ENCODE assay signal across 1 cellular context in the genomic region with DNA sequence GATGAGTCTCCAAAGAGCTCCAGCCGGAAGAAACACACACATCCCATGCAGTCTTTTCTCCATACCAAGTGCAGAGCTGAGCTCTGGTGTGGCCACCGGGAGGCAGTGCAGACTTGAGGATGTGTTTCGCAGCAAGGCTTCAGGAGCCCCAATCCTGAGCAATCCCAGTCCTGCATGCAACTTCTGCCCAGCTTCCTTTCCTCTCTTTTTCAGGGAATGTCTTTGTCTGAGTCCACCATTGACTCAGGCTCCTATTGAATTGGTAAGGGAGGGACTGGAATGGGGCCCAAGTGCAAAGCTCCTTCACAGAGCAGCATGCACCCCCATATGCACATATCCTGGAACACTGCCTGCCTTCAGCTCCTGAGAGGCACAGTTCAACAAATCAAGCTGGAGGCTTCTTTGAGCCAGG.
TF ChIP-seq lines count a peak whose summit lies in the region.

No MANE protein-coding gene starts in this region.

TF ChIP-seq in HepG2, 621 proteins besides CTCF, POLR2A, EP300 and RAD21 (continued from another document and continues in another):
- TF ChIP-seq, protein P1, sequence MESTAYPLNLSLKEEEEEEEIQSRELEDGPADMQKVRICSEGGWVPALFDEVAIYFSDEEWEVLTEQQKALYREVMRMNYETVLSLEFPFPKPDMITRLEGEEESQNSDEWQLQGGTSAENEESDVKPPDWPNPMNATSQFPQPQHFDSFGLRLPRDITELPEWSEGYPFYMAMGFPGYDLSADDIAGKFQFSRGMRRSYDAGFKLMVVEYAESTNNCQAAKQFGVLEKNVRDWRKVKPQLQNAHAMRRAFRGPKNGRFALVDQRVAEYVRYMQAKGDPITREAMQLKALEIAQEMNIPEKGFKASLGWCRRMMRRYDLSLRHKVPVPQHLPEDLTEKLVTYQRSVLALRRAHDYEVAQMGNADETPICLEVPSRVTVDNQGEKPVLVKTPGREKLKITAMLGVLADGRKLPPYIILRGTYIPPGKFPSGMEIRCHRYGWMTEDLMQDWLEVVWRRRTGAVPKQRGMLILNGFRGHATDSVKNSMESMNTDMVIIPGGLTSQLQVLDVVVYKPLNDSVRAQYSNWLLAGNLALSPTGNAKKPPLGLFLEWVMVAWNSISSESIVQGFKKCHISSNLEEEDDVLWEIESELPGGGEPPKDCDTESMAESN (CRISPR knock-in tag; conservative IDR thresholded peaks at IDR 0.05): no peak
- TF ChIP-seq, protein P2, sequence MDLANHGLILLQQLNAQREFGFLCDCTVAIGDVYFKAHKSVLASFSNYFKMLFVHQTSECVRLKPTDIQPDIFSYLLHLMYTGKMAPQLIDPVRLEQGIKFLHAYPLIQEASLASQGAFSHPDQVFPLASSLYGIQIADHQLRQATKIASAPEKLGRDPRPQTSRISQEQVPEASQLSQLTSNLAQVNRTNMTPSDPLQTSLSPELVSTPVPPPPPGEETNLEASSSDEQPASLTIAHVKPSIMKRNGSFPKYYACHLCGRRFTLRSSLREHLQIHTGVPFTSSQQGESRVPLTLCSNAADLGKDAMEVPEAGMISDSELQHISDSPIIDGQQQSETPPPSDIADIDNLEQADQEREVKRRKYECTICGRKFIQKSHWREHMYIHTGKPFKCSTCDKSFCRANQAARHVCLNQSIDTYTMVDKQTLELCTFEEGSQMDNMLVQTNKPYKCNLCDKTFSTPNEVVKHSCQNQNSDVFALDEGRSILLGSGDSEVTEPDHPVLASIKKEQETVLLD (CRISPR knock-in tag; IDR thresholded peaks at IDR 0.05; ENCODE audit: low read depth): no peak
- no peak for TF ChIP-seq KMT2B (CRISPR knock-in tag; IDR thresholded peaks at IDR 0.05)
- no peak for TF ChIP-seq SYNCRIP (IDR thresholded peaks at IDR 0.05; ENCODE audit: insufficient read depth, low read depth, low read length)
- TF ChIP-seq ZNF101 (CRISPR knock-in tag; IDR thresholded peaks at IDR 0.05; ENCODE audit: borderline replicate concordance, low read depth): no peak
- TF ChIP-seq TBX2 (CRISPR knock-in tag; IDR thresholded peaks at IDR 0.05; ENCODE audit: borderline replicate concordance): no peak
- TF ChIP-seq XBP1 (CRISPR knock-in tag; IDR thresholded peaks at IDR 0.05): no peak
- TF ChIP-seq HNF4A (CRISPR knock-in tag; IDR thresholded peaks at IDR 0.05): no peak
- no peak for TF ChIP-seq ZFP90 (CRISPR knock-in tag; IDR thresholded peaks at IDR 0.05; ENCODE audit: borderline replicate concordance)
- TF ChIP-seq ZNF138 (CRISPR knock-in tag; IDR thresholded peaks at IDR 0.05; ENCODE audit: low read depth): no peak
- TF ChIP-seq HMG20B (CRISPR knock-in tag; conservative IDR thresholded peaks at IDR 0.05): no peak
- TF ChIP-seq FOXA1 (IDR thresholded peaks at IDR 0.05): no peak
- peak; percentile 14; the same call in 1 of the 2 replicates for TF ChIP-seq FOXA1 (CRISPR knock-in tag; IDR thresholded peaks at IDR 0.05)
- 0 out of 2 replicates have a peak, but pooled peaks have one; percentile 13 for TF ChIP-seq GABPB1 (CRISPR knock-in tag; IDR thresholded peaks at IDR 0.05)
- TF ChIP-seq ZNF383 (CRISPR knock-in tag; IDR thresholded peaks at IDR 0.05; ENCODE audit: borderline replicate concordance): no peak
- TF ChIP-seq, protein P3, sequence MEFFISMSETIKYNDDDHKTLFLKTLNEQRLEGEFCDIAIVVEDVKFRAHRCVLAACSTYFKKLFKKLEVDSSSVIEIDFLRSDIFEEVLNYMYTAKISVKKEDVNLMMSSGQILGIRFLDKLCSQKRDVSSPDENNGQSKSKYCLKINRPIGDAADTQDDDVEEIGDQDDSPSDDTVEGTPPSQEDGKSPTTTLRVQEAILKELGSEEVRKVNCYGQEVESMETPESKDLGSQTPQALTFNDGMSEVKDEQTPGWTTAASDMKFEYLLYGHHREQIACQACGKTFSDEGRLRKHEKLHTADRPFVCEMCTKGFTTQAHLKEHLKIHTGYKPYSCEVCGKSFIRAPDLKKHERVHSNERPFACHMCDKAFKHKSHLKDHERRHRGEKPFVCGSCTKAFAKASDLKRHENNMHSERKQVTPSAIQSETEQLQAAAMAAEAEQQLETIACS (CRISPR knock-in tag; IDR thresholded peaks at IDR 0.05): no peak
- no peak for TF ChIP-seq ZNF570 (CRISPR knock-in tag; IDR thresholded peaks at IDR 0.05; ENCODE audit: borderline replicate concordance)
- TF ChIP-seq SOX13 (IDR thresholded peaks at IDR 0.05): no peak
- TF ChIP-seq SOX13 (CRISPR knock-in tag; conservative IDR thresholded peaks at IDR 0.05 in 1 of 2, IDR thresholded peaks at IDR 0.05 in 1 of 2): peak in 1 of 2 experiments; percentile 46; a peak in 1 of 4 replicates
- no peak for TF ChIP-seq HMG20A (CRISPR knock-in tag; IDR thresholded peaks at IDR 0.05; ENCODE audit: borderline replicate concordance)
- TF ChIP-seq, protein P4, sequence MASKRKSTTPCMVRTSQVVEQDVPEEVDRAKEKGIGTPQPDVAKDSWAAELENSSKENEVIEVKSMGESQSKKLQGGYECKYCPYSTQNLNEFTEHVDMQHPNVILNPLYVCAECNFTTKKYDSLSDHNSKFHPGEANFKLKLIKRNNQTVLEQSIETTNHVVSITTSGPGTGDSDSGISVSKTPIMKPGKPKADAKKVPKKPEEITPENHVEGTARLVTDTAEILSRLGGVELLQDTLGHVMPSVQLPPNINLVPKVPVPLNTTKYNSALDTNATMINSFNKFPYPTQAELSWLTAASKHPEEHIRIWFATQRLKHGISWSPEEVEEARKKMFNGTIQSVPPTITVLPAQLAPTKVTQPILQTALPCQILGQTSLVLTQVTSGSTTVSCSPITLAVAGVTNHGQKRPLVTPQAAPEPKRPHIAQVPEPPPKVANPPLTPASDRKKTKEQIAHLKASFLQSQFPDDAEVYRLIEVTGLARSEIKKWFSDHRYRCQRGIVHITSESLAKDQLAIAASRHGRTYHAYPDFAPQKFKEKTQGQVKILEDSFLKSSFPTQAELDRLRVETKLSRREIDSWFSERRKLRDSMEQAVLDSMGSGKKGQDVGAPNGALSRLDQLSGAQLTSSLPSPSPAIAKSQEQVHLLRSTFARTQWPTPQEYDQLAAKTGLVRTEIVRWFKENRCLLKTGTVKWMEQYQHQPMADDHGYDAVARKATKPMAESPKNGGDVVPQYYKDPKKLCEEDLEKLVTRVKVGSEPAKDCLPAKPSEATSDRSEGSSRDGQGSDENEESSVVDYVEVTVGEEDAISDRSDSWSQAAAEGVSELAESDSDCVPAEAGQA (IDR thresholded peaks at IDR 0.05; ENCODE audit: low read depth): no peak
- TF ChIP-seq, protein P4 (CRISPR knock-in tag; IDR thresholded peaks at IDR 0.05; ENCODE audit: borderline replicate concordance): no peak
- no peak for TF ChIP-seq PHB2 (IDR thresholded peaks at IDR 0.05; ENCODE audit: partially characterized antibody)
- no peak for TF ChIP-seq ATF1 (CRISPR knock-in tag; IDR thresholded peaks at IDR 0.05)
- no peak for TF ChIP-seq ZNF282 (IDR thresholded peaks at IDR 0.05; ENCODE audit: partially characterized antibody)
- no peak for TF ChIP-seq ZNF530 (CRISPR knock-in tag; IDR thresholded peaks at IDR 0.05; ENCODE audit: low read depth)
- 0 out of 2 replicates have a peak, but pooled peaks have one; percentile 43 for TF ChIP-seq RXRA (CRISPR knock-in tag; IDR thresholded peaks at IDR 0.05)
- peak; percentile 40; the same call in 1 of the 2 replicates for TF ChIP-seq ZKSCAN8 (CRISPR knock-in tag; IDR thresholded peaks at IDR 0.05; ENCODE audit: borderline replicate concordance)
- TF ChIP-seq, protein P5, sequence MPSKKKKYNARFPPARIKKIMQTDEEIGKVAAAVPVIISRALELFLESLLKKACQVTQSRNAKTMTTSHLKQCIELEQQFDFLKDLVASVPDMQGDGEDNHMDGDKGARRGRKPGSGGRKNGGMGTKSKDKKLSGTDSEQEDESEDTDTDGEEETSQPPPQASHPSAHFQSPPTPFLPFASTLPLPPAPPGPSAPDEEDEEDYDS (CRISPR knock-in tag; IDR thresholded peaks at IDR 0.05): 0 out of 2 replicates have a peak, but pooled peaks have one; percentile 44
- TF ChIP-seq, protein P6, sequence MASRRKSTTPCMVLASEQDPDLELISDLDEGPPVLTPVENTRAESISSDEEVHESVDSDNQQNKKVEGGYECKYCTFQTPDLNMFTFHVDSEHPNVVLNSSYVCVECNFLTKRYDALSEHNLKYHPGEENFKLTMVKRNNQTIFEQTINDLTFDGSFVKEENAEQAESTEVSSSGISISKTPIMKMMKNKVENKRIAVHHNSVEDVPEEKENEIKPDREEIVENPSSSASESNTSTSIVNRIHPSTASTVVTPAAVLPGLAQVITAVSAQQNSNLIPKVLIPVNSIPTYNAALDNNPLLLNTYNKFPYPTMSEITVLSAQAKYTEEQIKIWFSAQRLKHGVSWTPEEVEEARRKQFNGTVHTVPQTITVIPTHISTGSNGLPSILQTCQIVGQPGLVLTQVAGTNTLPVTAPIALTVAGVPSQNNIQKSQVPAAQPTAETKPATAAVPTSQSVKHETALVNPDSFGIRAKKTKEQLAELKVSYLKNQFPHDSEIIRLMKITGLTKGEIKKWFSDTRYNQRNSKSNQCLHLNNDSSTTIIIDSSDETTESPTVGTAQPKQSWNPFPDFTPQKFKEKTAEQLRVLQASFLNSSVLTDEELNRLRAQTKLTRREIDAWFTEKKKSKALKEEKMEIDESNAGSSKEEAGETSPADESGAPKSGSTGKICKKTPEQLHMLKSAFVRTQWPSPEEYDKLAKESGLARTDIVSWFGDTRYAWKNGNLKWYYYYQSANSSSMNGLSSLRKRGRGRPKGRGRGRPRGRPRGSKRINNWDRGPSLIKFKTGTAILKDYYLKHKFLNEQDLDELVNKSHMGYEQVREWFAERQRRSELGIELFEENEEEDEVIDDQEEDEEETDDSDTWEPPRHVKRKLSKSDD (CRISPR knock-in tag; IDR thresholded peaks at IDR 0.05; ENCODE audit: low read depth): no peak
- TF ChIP-seq ZFP37 (CRISPR knock-in tag; IDR thresholded peaks at IDR 0.05; ENCODE audit: borderline replicate concordance): no peak
- TF ChIP-seq IRF2 (CRISPR knock-in tag; IDR thresholded peaks at IDR 0.05): peak; percentile 83
- no peak for TF ChIP-seq SETDB1 (CRISPR knock-in tag; IDR thresholded peaks at IDR 0.05; ENCODE audit: borderline replicate concordance)
- TF ChIP-seq ZNF780A (CRISPR knock-in tag; IDR thresholded peaks at IDR 0.05): no peak
- no peak for TF ChIP-seq ZBTB42 (CRISPR knock-in tag; IDR thresholded peaks at IDR 0.05)
- no peak for TF ChIP-seq MYC (CRISPR knock-in tag; IDR thresholded peaks at IDR 0.05; ENCODE audit: borderline replicate concordance)
- no peak for TF ChIP-seq CHD2 (IDR thresholded peaks at IDR 0.05; ENCODE audit: low read depth, low read length)
- TF ChIP-seq SPEN (CRISPR knock-in tag; IDR thresholded peaks at IDR 0.05; ENCODE audit: low read depth): 0 out of 2 replicates have a peak, but pooled peaks have one; percentile 5
- TF ChIP-seq SKI (IDR thresholded peaks at IDR 0.05; ENCODE audit: partially characterized antibody): peak; percentile 23
- TF ChIP-seq ELF3 (CRISPR knock-in tag; IDR thresholded peaks at IDR 0.05): peak; percentile 81; the same call in 1 of the 2 replicates
- peak in 1 of 2 experiments; percentile 68; a peak in 1 of 4 replicates for TF ChIP-seq KLF16 (CRISPR knock-in tag; IDR thresholded peaks at IDR 0.05)
- TF ChIP-seq, protein P7, sequence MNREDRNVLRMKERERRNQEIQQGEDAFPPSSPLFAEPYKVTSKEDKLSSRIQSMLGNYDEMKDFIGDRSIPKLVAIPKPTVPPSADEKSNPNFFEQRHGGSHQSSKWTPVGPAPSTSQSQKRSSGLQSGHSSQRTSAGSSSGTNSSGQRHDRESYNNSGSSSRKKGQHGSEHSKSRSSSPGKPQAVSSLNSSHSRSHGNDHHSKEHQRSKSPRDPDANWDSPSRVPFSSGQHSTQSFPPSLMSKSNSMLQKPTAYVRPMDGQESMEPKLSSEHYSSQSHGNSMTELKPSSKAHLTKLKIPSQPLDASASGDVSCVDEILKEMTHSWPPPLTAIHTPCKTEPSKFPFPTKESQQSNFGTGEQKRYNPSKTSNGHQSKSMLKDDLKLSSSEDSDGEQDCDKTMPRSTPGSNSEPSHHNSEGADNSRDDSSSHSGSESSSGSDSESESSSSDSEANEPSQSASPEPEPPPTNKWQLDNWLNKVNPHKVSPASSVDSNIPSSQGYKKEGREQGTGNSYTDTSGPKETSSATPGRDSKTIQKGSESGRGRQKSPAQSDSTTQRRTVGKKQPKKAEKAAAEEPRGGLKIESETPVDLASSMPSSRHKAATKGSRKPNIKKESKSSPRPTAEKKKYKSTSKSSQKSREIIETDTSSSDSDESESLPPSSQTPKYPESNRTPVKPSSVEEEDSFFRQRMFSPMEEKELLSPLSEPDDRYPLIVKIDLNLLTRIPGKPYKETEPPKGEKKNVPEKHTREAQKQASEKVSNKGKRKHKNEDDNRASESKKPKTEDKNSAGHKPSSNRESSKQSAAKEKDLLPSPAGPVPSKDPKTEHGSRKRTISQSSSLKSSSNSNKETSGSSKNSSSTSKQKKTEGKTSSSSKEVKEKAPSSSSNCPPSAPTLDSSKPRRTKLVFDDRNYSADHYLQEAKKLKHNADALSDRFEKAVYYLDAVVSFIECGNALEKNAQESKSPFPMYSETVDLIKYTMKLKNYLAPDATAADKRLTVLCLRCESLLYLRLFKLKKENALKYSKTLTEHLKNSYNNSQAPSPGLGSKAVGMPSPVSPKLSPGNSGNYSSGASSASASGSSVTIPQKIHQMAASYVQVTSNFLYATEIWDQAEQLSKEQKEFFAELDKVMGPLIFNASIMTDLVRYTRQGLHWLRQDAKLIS (CRISPR knock-in tag; IDR thresholded peaks at IDR 0.05): no peak
- TF ChIP-seq PHF20 (CRISPR knock-in tag; IDR thresholded peaks at IDR 0.05): no peak
